In the genomic region with DNA sequence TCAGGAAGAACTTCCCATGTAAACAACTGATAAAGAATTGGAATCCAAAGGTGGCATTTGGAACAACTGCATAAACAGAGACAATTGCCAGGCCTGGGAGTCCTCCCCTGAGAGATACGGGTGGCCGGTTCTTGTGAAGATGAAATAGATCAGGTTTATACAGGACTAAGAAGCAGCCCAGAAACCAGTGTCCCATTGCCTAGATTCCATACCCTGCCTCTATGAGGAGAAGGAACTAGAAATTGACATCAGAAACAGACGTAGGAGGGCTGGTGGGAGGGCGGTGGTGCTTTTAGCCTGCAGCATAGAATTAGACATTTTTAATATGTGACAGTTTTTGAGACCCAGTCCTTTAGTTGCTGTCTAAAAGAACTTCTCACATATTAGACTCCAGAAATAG, we compare ENCODE assay signal across 1 cellular context.
TF ChIP-seq lines count a peak whose summit lies in the region.

No MANE protein-coding gene starts in this region.

TF ChIP-seq in HepG2, 621 proteins besides CTCF, POLR2A, EP300 and RAD21 (continued from another document):
- TF ChIP-seq, protein P1, sequence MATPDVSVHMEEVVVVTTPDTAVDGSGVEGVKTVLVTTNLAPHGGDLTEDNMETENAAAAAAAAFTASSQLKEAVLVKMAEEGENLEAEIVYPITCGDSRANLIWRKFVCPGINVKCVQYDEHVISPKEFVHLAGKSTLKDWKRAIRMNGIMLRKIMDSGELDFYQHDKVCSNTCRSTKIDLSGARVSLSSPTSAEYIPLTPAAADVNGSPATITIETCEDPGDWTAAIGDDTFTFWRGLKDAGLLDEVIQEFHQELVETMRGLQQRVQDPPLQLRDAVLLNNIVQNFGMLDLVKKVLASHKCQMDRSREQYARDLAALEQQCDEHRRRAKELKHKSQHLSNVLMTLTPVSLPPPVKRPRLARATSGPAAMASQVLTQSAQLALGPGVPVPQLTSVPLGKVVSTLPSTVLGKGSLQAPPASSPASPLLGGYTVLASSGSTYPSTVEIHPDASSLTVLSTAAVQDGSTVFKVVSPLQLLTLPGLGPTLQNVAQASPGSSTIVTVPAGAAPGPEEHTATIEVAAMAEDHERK (CRISPR knock-in tag; IDR thresholded peaks at IDR 0.05; ENCODE audit: low read depth): no peak
- no peak for TF ChIP-seq SMAD1 (CRISPR knock-in tag; IDR thresholded peaks at IDR 0.05; ENCODE audit: borderline replicate concordance, low read depth)
- no peak for TF ChIP-seq KDM5B (CRISPR knock-in tag; IDR thresholded peaks at IDR 0.05; ENCODE audit: borderline replicate concordance)
- no peak for TF ChIP-seq CCAR2 (optimal IDR thresholded peaks at IDR 0.05; ENCODE audit: low read depth, low read length)
- no peak for TF ChIP-seq NFKBIZ (CRISPR knock-in tag; IDR thresholded peaks at IDR 0.05)
- TF ChIP-seq ZFY (CRISPR knock-in tag; IDR thresholded peaks at IDR 0.05): no peak
